Comparison of ENCODE assay signal across 21 cellular contexts in genomic region chr19:13255041-13255718, GRCh38.
"Had no signal": no experiment of that assay in that cellular context is flagged by ENCODE, and none has a peak within 500 bp of the region (broad histone marks: within the 10 kb centered on the region; RNA-seq: fewer than 3 reads in every experiment).

No MANE protein-coding gene starts in this region.

- H3K9me3 Mint-ChIP-seq: activated naive CD4-positive, alpha-beta T cell treated with anti-CD3 and anti-CD28 coated beads for 36 hours; activated naive CD8-positive, alpha-beta T cell treated with anti-CD3 and anti-CD28 coated beads for 36 hours; natural killer cell had no signal

- ATAC-seq: body of pancreas, gastrocnemius medialis, left lung, lower lobe of right lung, natural killer cell, right cardiac atrium had no signal

- H3K27ac Mint-ChIP-seq: activated naive CD4-positive, alpha-beta T cell treated with anti-CD3 and anti-CD28 coated beads for 36 hours; activated naive CD8-positive, alpha-beta T cell treated with anti-CD3 and anti-CD28 coated beads for 36 hours; activated T-helper 1 cell treated with anti-CD3 and anti-CD28 coated beads, Interleukin-12 subunit alpha, Interleukin-12 subunit beta, Interleukin-2, Interleukin-4 antibody, amounts not matched to agents 30 ng/mL and 10 ng/mL and 1 ng/mL, durations not matched to agents 14 hours and 24 hours and 36 hours; natural killer cell; T-helper 2 cell treated with Interferon-gamma antibody and Interleukin-4, amounts not matched to agents 5 μg/mL and 100 μg/mL, for 36 hours had no signal

- H3K36me3 Mint-ChIP-seq: activated naive CD8-positive, alpha-beta T cell treated with anti-CD3 and anti-CD28 coated beads for 36 hours; natural killer cell had no signal

- DNase-seq: activated CD4-positive, alpha-beta T cell treated with anti-CD3 and anti-CD28 coated beads for 4 hours; activated CD4-positive, alpha-beta T cell treated with anti-CD3 and anti-CD28 coated beads, Interleukin-2, amount 50 U/mL, for 4 hours; activated CD8-positive, alpha-beta memory T cell treated with anti-CD3 and anti-CD28 coated beads for 24 hours; activated effector memory CD4-positive, alpha-beta T cell treated with anti-CD3 and anti-CD28 coated beads, Interleukin-2, amount 50 U/mL, for 16 hours; activated naive CD4-positive, alpha-beta T cell treated with anti-CD3 and anti-CD28 coated beads for 36 hours; activated naive CD8-positive, alpha-beta T cell treated with anti-CD3 and anti-CD28 coated beads for 36 hours; adrenal gland; aorta; body of pancreas; cortex of kidney; gastrocnemius medialis; glutamatergic neuron; left lung; lower lobe of right lung; mesendoderm; natural killer cell; right cardiac atrium; spleen; stimulated activated naive CD4-positive, alpha-beta T cell treated with Interleukin-2 at 50 U/mL for 16 hours had no signal

- H3K4me3 Mint-ChIP-seq: activated naive CD4-positive, alpha-beta T cell treated with anti-CD3 and anti-CD28 coated beads for 36 hours; activated naive CD8-positive, alpha-beta T cell treated with anti-CD3 and anti-CD28 coated beads for 36 hours; activated T-helper 1 cell treated with anti-CD3 and anti-CD28 coated beads, Interleukin-12 subunit alpha, Interleukin-12 subunit beta, Interleukin-2, Interleukin-4 antibody, amounts not matched to agents 30 ng/mL and 10 ng/mL and 1 ng/mL, durations not matched to agents 14 hours and 24 hours and 36 hours; natural killer cell; T-helper 2 cell treated with Interferon-gamma antibody and Interleukin-4, amounts not matched to agents 5 μg/mL and 100 μg/mL, for 36 hours had no signal

- H3K4me1 Mint-ChIP-seq: activated naive CD8-positive, alpha-beta T cell treated with anti-CD3 and anti-CD28 coated beads for 36 hours; natural killer cell had no signal
